20 cellular contexts compared by ENCODE assay signal in genomic region chr11:61453702-61454101, GRCh38. TPM values are rescaled to one million over a fixed set of nuclear protein-coding genes. Genes with fewer than 3 reads are reported as not detected.
"Had no signal": no experiment of that assay in that cellular context is flagged by ENCODE, and none has a peak within 500 bp of the region (broad histone marks: within the 10 kb centered on the region; RNA-seq: fewer than 3 reads in every experiment).

No MANE protein-coding gene starts in this region.

- H3K27ac ChIP-seq: neutrophil, pancreas had no signal

- DNase-seq: activated CD4-positive, alpha-beta memory T cell treated with anti-CD3 and anti-CD28 coated beads, Interleukin-2, amount 10 ng/mL, durations not matched to agents 7 days and 5 days; activated CD4-positive, alpha-beta T cell treated with anti-CD3 and anti-CD28 coated beads for 4 hours; activated CD4-positive, CD25-positive, alpha-beta regulatory T cell; activated naive CD8-positive, alpha-beta T cell treated with anti-CD3 and anti-CD28 coated beads, Interleukin-2, amount 10 ng/mL, durations not matched to agents 7 days and 5 days; effector CD4-positive, alpha-beta T cell; foreskin fibroblast; kidney; pancreas; stimulated activated CD4-positive, alpha-beta T cell treated with anti-CD3 and anti-CD28 coated beads, Interleukin-4, amount 100 ng/mL, for 24 hours; tibial artery had no signal

- H3K27me3 Mint-ChIP-seq: activated CD4-positive, alpha-beta memory T cell treated with anti-CD3 and anti-CD28 coated beads, Interleukin-2, amount 10 ng/mL, durations not matched to agents 7 days and 5 days; activated naive CD8-positive, alpha-beta T cell treated with anti-CD3 and anti-CD28 coated beads, Interleukin-2, amount 10 ng/mL, durations not matched to agents 7 days and 5 days; dendritic cell treated with granulocyte-macrophage colony-stimulating factor and Interleukin-4, amounts not matched to agents 40 ng/mL and 50 ng/mL, for 4 days; stimulated activated naive CD8-positive, alpha-beta T cell treated with anti-CD3 and anti-CD28 coated beads, Interleukin-15, Interleukin-2, amounts not matched to agents 100 ng/mL and 50 ng/mL, for 24 hours had no signal

- H3K27ac Mint-ChIP-seq: activated CD4-positive, alpha-beta memory T cell treated with anti-CD3 and anti-CD28 coated beads, Interleukin-2, amount 10 ng/mL, durations not matched to agents 7 days and 5 days; activated naive CD8-positive, alpha-beta T cell treated with anti-CD3 and anti-CD28 coated beads, Interleukin-2, amount 10 ng/mL, durations not matched to agents 7 days and 5 days; activated T-helper 1 cell treated with anti-CD3 and anti-CD28 coated beads, Interleukin-12 subunit alpha, Interleukin-12 subunit beta, Interleukin-2, Interleukin-4 antibody, amounts not matched to agents 30 ng/mL and 10 ng/mL and 1 ng/mL, durations not matched to agents 14 hours and 24 hours and 36 hours; dendritic cell treated with granulocyte-macrophage colony-stimulating factor and Interleukin-4, amounts not matched to agents 40 ng/mL and 50 ng/mL, for 4 days; nephron; stimulated activated naive CD8-positive, alpha-beta T cell treated with anti-CD3 and anti-CD28 coated beads, Interleukin-15, Interleukin-2, amounts not matched to agents 100 ng/mL and 50 ng/mL, for 24 hours; T-helper 1 cell treated with Interleukin-12 subunit alpha and Interleukin-12 subunit beta and Interleukin-4 antibody, amounts not matched to agents 30 μg/mL and 1 μg/mL, for 36 hours had no signal

- H3K9me3 Mint-ChIP-seq: activated CD4-positive, alpha-beta memory T cell treated with anti-CD3 and anti-CD28 coated beads, Interleukin-2, amount 10 ng/mL, durations not matched to agents 7 days and 5 days; activated naive CD8-positive, alpha-beta T cell treated with anti-CD3 and anti-CD28 coated beads, Interleukin-2, amount 10 ng/mL, durations not matched to agents 7 days and 5 days; dendritic cell treated with granulocyte-macrophage colony-stimulating factor and Interleukin-4, amounts not matched to agents 40 ng/mL and 50 ng/mL, for 4 days; nephron; stimulated activated naive CD8-positive, alpha-beta T cell treated with anti-CD3 and anti-CD28 coated beads, Interleukin-15, Interleukin-2, amounts not matched to agents 100 ng/mL and 50 ng/mL, for 24 hours; T-helper 1 cell treated with Interleukin-12 subunit alpha and Interleukin-12 subunit beta and Interleukin-4 antibody, amounts not matched to agents 30 μg/mL and 1 μg/mL, for 36 hours had no signal

- H3K4me3 Mint-ChIP-seq: activated CD4-positive, alpha-beta memory T cell treated with anti-CD3 and anti-CD28 coated beads, Interleukin-2, amount 10 ng/mL, durations not matched to agents 7 days and 5 days; activated naive CD8-positive, alpha-beta T cell treated with anti-CD3 and anti-CD28 coated beads, Interleukin-2, amount 10 ng/mL, durations not matched to agents 7 days and 5 days; activated T-helper 1 cell treated with anti-CD3 and anti-CD28 coated beads, Interleukin-12 subunit alpha, Interleukin-12 subunit beta, Interleukin-2, Interleukin-4 antibody, amounts not matched to agents 30 ng/mL and 10 ng/mL and 1 ng/mL, durations not matched to agents 14 hours and 24 hours and 36 hours; dendritic cell treated with granulocyte-macrophage colony-stimulating factor and Interleukin-4, amounts not matched to agents 40 ng/mL and 50 ng/mL, for 4 days; nephron; stimulated activated naive CD8-positive, alpha-beta T cell treated with anti-CD3 and anti-CD28 coated beads, Interleukin-15, Interleukin-2, amounts not matched to agents 100 ng/mL and 50 ng/mL, for 24 hours; T-helper 1 cell treated with Interleukin-12 subunit alpha and Interleukin-12 subunit beta and Interleukin-4 antibody, amounts not matched to agents 30 μg/mL and 1 μg/mL, for 36 hours had no signal

- ATAC-seq: pancreas had no signal

- H3K27me3 ChIP-seq: neutrophil, pancreas, tibial artery had no signal

- H3K4me3 ChIP-seq: pancreas, tibial artery had no signal

- H3K4me1 ChIP-seq: pancreas had no signal

- H3K9me3 ChIP-seq: neutrophil, pancreas, tibial artery had no signal

- H3K4me1 Mint-ChIP-seq: activated CD4-positive, alpha-beta memory T cell treated with anti-CD3 and anti-CD28 coated beads, Interleukin-2, amount 10 ng/mL, durations not matched to agents 7 days and 5 days had no signal

RNA-seq across cellular contexts. Expression of gene LRRC10B, which starts 54.8 kb away (rescaled TPM):
- total RNA-seq: activated naive CD8-positive, alpha-beta T cell treated with anti-CD3 and anti-CD28 coated beads, Interleukin-2, amount 10 ng/mL, durations not matched to agents 7 days and 5 days; activated T-helper 1 cell treated with anti-CD3 and anti-CD28 coated beads, Interleukin-12 subunit alpha, Interleukin-12 subunit beta, Interleukin-2, Interleukin-4 antibody, amounts not matched to agents 30 ng/mL and 10 ng/mL and 1 ng/mL, durations not matched to agents 14 hours and 24 hours and 36 hours; epithelial cell of proximal tubule; left lobe of liver; lung microvascular endothelial cell had no signal
- polyA plus RNA-seq: fibroblast of lung had no signal
